ENCODE assay signal across 3 cellular contexts in genomic region chr2:203985978-203986377, GRCh38. TPM values are rescaled to one million over a fixed set of nuclear protein-coding genes. Genes with fewer than 3 reads are reported as not detected.
"Had no signal": no experiment of that assay in that cellular context is flagged by ENCODE, and none has a peak within 500 bp of the region (broad histone marks: within the 10 kb centered on the region; RNA-seq: fewer than 3 reads in every experiment).

No MANE protein-coding gene starts in this region.

RNA-seq across cellular contexts. Expression of gene ICOS, which starts 49.4 kb away (rescaled TPM):
- polyA plus RNA-seq: HepG2, IMR-90, K562 had no signal
